8 cellular contexts compared by ENCODE assay signal in genomic region chr20:33401042-33401921, GRCh38. TPM values are rescaled to one million over a fixed set of nuclear protein-coding genes. Genes with fewer than 3 reads are reported as not detected.
DNase-seq lines count a peak whose midpoint lies in the region; ATAC-seq, FAIRE-seq and TF ChIP-seq lines count a peak whose summit lies in the region.

CDK5RAP1 (minus strand) TSS chr20:33401519; CDS start chr20:33397064, 4,455 bp downstream.

- peaks cover 3% of the 10 kb centered on the region for H3K36me3 Mint-ChIP-seq in astrocyte (ENCODE audit: low read depth, unreplicated experiment)

- no peaks in the 10 kb centered on the region for H3K36me3 ChIP-seq in astrocyte (ENCODE audit: insufficient read depth, low read length)
- H3K36me3 ChIP-seq in hepatocyte (replicated peaks; ENCODE audit: insufficient read depth, low read depth), result no peaks in the 10 kb centered on the region
- H3K36me3 ChIP-seq in rectal smooth muscle tissue (ENCODE audit: control insufficient read depth, insufficient read depth, low read length), result no peaks in the 10 kb centered on the region
- H3K36me3 ChIP-seq in uterus, result no peaks in the 10 kb centered on the region

- under 1% methylated on average over 47 of the region's 47 CpGs for WGBS in hepatocyte (ENCODE audit: low lambda C conversion rate, missing lambda C conversion rate)

- H4K20me1 ChIP-seq in astrocyte (ENCODE audit: insufficient read depth, low read length), result peaks cover 36% of the 10 kb centered on the region
- no peaks in the 10 kb centered on the region for H4K20me1 ChIP-seq in hepatocyte (ENCODE audit: insufficient read depth, poor library complexity, severe bottlenecking)

- H3K4me1 Mint-ChIP-seq in astrocyte (ENCODE audit: low read depth, unreplicated experiment), result peaks cover 5% of the 10 kb centered on the region

- H3K9me2 ChIP-seq in hepatocyte (replicated peaks; ENCODE audit: insufficient read depth), result no peaks in the 10 kb centered on the region

- peak within 1 kb of the TSS; percentile 81 for H2AFZ ChIP-seq in astrocyte (ENCODE audit: low read depth, low read length)
- H2AFZ ChIP-seq in hepatocyte, result peak within 1 kb of the TSS; percentile 88

- intact Hi-C loops in uterus (cut with DNase I; ENCODE audit: low total_unique reads), result no loop called here

- H3K9me3 ChIP-seq in astrocyte (ENCODE audit: insufficient read depth, low read depth, low read length), result no peaks in the 10 kb centered on the region
- no peaks in the 10 kb centered on the region for H3K9me3 ChIP-seq in hepatocyte (ENCODE audit: low read depth)
- no peaks in the 10 kb centered on the region for H3K9me3 ChIP-seq in uterus

- peak within 1 kb of the TSS; percentile 71 for H3K4me3 ChIP-seq in GM12875 (ENCODE audit: low read depth, low read length)
- peak within 1 kb of the TSS; percentile 84 for H3K4me3 ChIP-seq in astrocyte (ENCODE audit: insufficient read depth, low read depth, low read length)
- peak within 1 kb of the TSS; percentile 91 for H3K4me3 ChIP-seq in hepatocyte
- H3K4me3 ChIP-seq in rectal smooth muscle tissue (ENCODE audit: low read length), result peak within 1 kb of the TSS; percentile 83
- peak within 1 kb of the TSS; percentile 71 to 87 for H3K4me3 ChIP-seq in uterus

- H3K79me2 ChIP-seq in astrocyte (ENCODE audit: insufficient read depth, low read length), result peaks cover 56% of the 10 kb centered on the region
- H3K79me2 ChIP-seq in hepatocyte, result peaks cover 56% of the 10 kb centered on the region

- peak within 1 kb of the TSS; percentile 96 for H3K4me3 Mint-ChIP-seq in astrocyte (ENCODE audit: unreplicated experiment)

- H3K27ac Mint-ChIP-seq in astrocyte (ENCODE audit: unreplicated experiment), result peak within 1 kb of the TSS; percentile 85

- H3K27ac ChIP-seq in astrocyte (ENCODE audit: low read depth, low read length), result peak within 1 kb of the TSS; percentile 29
- peak within 1 kb of the TSS; percentile 38 for H3K27ac ChIP-seq in hepatocyte
- no peak within 1 kb of the TSS for H3K27ac ChIP-seq in rectal smooth muscle tissue (ENCODE audit: low read depth, low read length)
- H3K27ac ChIP-seq in uterus, result peak within 1 kb of the TSS; percentile 61 to 77

- FAIRE-seq in astrocyte (lab: Jason Lieb, UNC), result no peak

- H3K27me3 ChIP-seq in astrocyte (ENCODE audit: insufficient read depth, low read length) (no peaks in the 10 kb centered on the region), hepatocyte (no peaks in the 10 kb centered on the region), rectal smooth muscle tissue (ENCODE audit: control insufficient read depth, insufficient read depth, low read length) (no peaks in the 10 kb centered on the region), uterus (no peaks in the 10 kb centered on the region)

- H3K4me1 ChIP-seq in astrocyte (ENCODE audit: insufficient read depth, low read length) (peaks cover 10% of the 10 kb centered on the region), hepatocyte (ENCODE audit: insufficient read depth) (peaks cover 15% of the 10 kb centered on the region), rectal smooth muscle tissue (ENCODE audit: control insufficient read depth, insufficient read depth, low read length) (peaks cover 6% of the 10 kb centered on the region), uterus (peaks cover 4 to 6% of the 10 kb centered on the region in 2 donors)

- H3K4me2 ChIP-seq in astrocyte (ENCODE audit: low read length) (peak within 1 kb of the TSS; percentile 88), hepatocyte (peak within 1 kb of the TSS; percentile 76)

- H3K9me3 Mint-ChIP-seq in astrocyte (ENCODE audit: unreplicated experiment), result no peaks in the 10 kb centered on the region

- TF ChIP-seq CTCF in GM12875 (IDR thresholded peaks at IDR 0.05; ENCODE audit: borderline replicate concordance, insufficient read depth, low read depth, low read length), result no peak
- no peak for TF ChIP-seq CTCF in astrocyte (IDR thresholded peaks at IDR 0.05; ENCODE audit: insufficient read depth, low read depth, low read length)
- no peak for TF ChIP-seq CTCF in hepatocyte (IDR thresholded peaks at IDR 0.05; ENCODE audit: poor library complexity)
- TF ChIP-seq CTCF in uterus (IDR thresholded peaks at IDR 0.05), result peak in 2 of 4 experiments; percentile 8 to 20

- H3K9ac ChIP-seq in astrocyte (ENCODE audit: low read length) (peak within 1 kb of the TSS; percentile 89), rectal smooth muscle tissue (ENCODE audit: low read length) (peak within 1 kb of the TSS; percentile 41)

- ATAC-seq in HG02885 (IDR thresholded peaks at IDR 0.05; ENCODE audit: poor library complexity, unreplicated experiment), result peak; percentile 91

- H3K27me3 Mint-ChIP-seq in astrocyte (ENCODE audit: low read depth, unreplicated experiment), result no peaks in the 10 kb centered on the region

- DNase-seq in NCI-H2029 (lab: John Stamatoyannopoulos, UW), result peak; percentile 90
- DNase-seq in T-helper 22 cell (ENCODE audit: low read depth), result peak; percentile 72
- DNase-seq in astrocyte (ENCODE audit: low read depth), result peak; percentile 89
- peak; percentile 95 for DNase-seq in hepatocyte (ENCODE audit: low spot score)
- peak; percentile 82 to 84 for DNase-seq in uterus

- no peak for TF ChIP-seq POLR2A in uterus (IDR thresholded peaks at IDR 0.05)

RNA-seq across cellular contexts. Expression of gene CDK5RAP1, which starts in this region (rescaled TPM):
- total RNA-seq in astrocyte (24.9 and 29.2 TPM in 2 replicates), hepatocyte (22.4 and 35.6 TPM in 2 replicates), uterus (10 to 100 TPM in 2 of 4 donors, 1 to 10 TPM in 2; 4.1 to 34.6 (median 17.2) TPM)
- 52.2 and 63.1 TPM in 2 replicates for polyA plus RNA-seq in hepatocyte
